20 cellular contexts compared by ENCODE assay signal in genomic region chr7:66279912-66280311, GRCh38.
A peak's percentile ranks its signal among the peaks of the same experiment; 100 is the strongest.
DNase-seq lines count a peak whose midpoint lies in the region; ATAC-seq, FAIRE-seq and TF ChIP-seq lines count a peak whose summit lies in the region.
"Had no signal": no experiment of that assay in that cellular context is flagged by ENCODE, and none has a peak within 500 bp of the region (broad histone marks: within the 10 kb centered on the region; RNA-seq: fewer than 3 reads in every experiment).

No MANE protein-coding gene starts in this region.

- peaks cover 0 to 9% of the 10 kb centered on the region in 2 experiments; a peak in 1 of 4 replicates for H3K79me2 ChIP-seq in H1 (ENCODE audit: control insufficient read depth in 1 of 2, insufficient read depth in 2 of 2, low read length in 2 of 2)
- peaks cover 84% of the 10 kb centered on the region for H3K79me2 ChIP-seq in smooth muscle cell (ENCODE audit: low read depth)

- TF ChIP-seq CTCF in H1 (IDR thresholded peaks at IDR 0.05; ENCODE audit: control extremely low read depth in 1 of 3, insufficient read depth in 1 of 3, low read depth in 1 of 3, low read length in 3 of 3) (no peak), smooth muscle cell (IDR thresholded peaks at IDR 0.05; ENCODE audit: borderline replicate concordance, insufficient read depth, poor library complexity, severe bottlenecking) (no peak)
- TF ChIP-seq CTCF in activated CD8-positive, alpha-beta T cell treated with anti-CD3 and anti-CD28 coated beads for 36 hours (IDR thresholded peaks at IDR 0.05), result no peak

- no peak for TF ChIP-seq RAD21 in H1 (IDR thresholded peaks at IDR 0.05 in 1 of 2, conservative IDR thresholded peaks at IDR 0.05 in 1 of 2; ENCODE audit: low read depth in 2 of 2, low read length in 2 of 2)

- H3K4me1 ChIP-seq in H1 (replicated peaks in 1 of 4; ENCODE audit: control insufficient read depth in 3 of 4, insufficient read depth in 4 of 4, low read length in 3 of 4) (no peaks in the 10 kb centered on the region), neuronal stem cell (ENCODE audit: control insufficient read depth in 2 of 2, insufficient read depth in 1 of 2, low read depth in 1 of 2, low read length in 2 of 2) (peaks cover 0 to 4% of the 10 kb centered on the region in 2 donors), smooth muscle cell (ENCODE audit: low read depth) (peaks cover 26% of the 10 kb centered on the region)
- H3K4me1 ChIP-seq: BLaER1 had no signal

- whole genome bisulfite sequencing in H1 (ENCODE audit: extremely low coverage in 1 of 2, insufficient coverage in 1 of 2, insufficient read length in 1 of 2, insufficient replicate concordance in 2 of 2, low coverage in 1 of 2, low lambda C conversion rate in 2 of 2, missing lambda C conversion rate in 1 of 2), 2 experiments, result 85% methylated on average over 7 of the region's 7 CpGs; no CpG with 5 or more reads in 1 of the 2 experiments
- no CpG with 5 or more reads among the region's 7 CpGs for WGBS in neuronal stem cell (ENCODE audit: extremely low coverage in 2 of 2, insufficient read length in 2 of 2, insufficient replicate concordance in 1 of 2), 2 donors
- WGBS in smooth muscle cell (ENCODE audit: low lambda C conversion rate), result 95% methylated on average over 7 of the region's 7 CpGs

- H2BK120ac ChIP-seq in H1 (replicated peaks; ENCODE audit: low read depth, low read length) (no peak overlapping the region), neuronal stem cell (ENCODE audit: low read depth, low read length) (no peak overlapping the region)

- H3K14ac ChIP-seq in H1 (ENCODE audit: insufficient read length) (no peak overlapping the region), neuronal stem cell (ENCODE audit: low read length) (no peak overlapping the region)

- intact Hi-C loops in activated CD8-positive, alpha-beta T cell treated with anti-CD3 and anti-CD28 coated beads for 36 hours (cut with micrococcal nuclease), result no loop called here

- POLR2A ChIA-PET in H1 (lab: Charles Lee; ENCODE audit: partially characterized antibody), result no interaction called here
- POLR2A ChIA-PET in HEK293T (lab: Yijun Ruan, JAX), result no interaction called here
- POLR2A ChIA-PET in activated CD8-positive, alpha-beta T cell treated with anti-CD3 and anti-CD28 coated beads for 36 hours (lab: Charles Lee), result no interaction called here

- H4K8ac ChIP-seq in H1 (ENCODE audit: extremely low read depth, insufficient read depth, low read length), result no peak overlapping the region
- no peak overlapping the region for H4K8ac ChIP-seq in neuronal stem cell (ENCODE audit: low read depth, low read length)

- no peak for TF ChIP-seq EP300 in H1 (IDR thresholded peaks at IDR 0.05; ENCODE audit: borderline replicate concordance in 1 of 2, low read depth in 2 of 2, low read length in 2 of 2)

- H2BK5ac ChIP-seq in H1 (ENCODE audit: low read depth, low read length), result no peak overlapping the region
- no peak overlapping the region for H2BK5ac ChIP-seq in neuronal stem cell (ENCODE audit: low read length)

- H3K4me2 ChIP-seq in H1 (ENCODE audit: insufficient read depth in 1 of 2, low read depth in 2 of 2, low read length in 2 of 2), result no peak overlapping the region
- H3K4me2 ChIP-seq in neuronal stem cell (ENCODE audit: insufficient read depth, low read length, poor library complexity, severe bottlenecking), result no peak overlapping the region
- no peak overlapping the region for H3K4me2 ChIP-seq in smooth muscle cell
- H3K4me2 ChIP-seq: A549, BLaER1, GM23338 had no signal

- H3K4me1 Mint-ChIP-seq in activated CD8-positive, alpha-beta T cell treated with anti-CD3 and anti-CD28 coated beads for 36 hours (ENCODE audit: low read depth), result peaks cover 3% of the 10 kb centered on the region
- H3K4me1 Mint-ChIP-seq: CD4-positive, alpha-beta memory T cell had no signal

- H3K4ac ChIP-seq in H1 (replicated peaks; ENCODE audit: insufficient read length, low read depth, low read length) (no peak overlapping the region), neuronal stem cell (ENCODE audit: low read length) (no peak overlapping the region)

- H3K4me3 ChIP-seq in H1 (ENCODE audit: extremely low read depth in 1 of 4, insufficient read depth in 2 of 4, low read depth in 3 of 4, low read length in 4 of 4), result no peak overlapping the region
- no peak overlapping the region for H3K4me3 ChIP-seq in neuronal stem cell (ENCODE audit: low read length in 2 of 2)
- H3K4me3 ChIP-seq in smooth muscle cell, result no peak overlapping the region
- H3K4me3 ChIP-seq: A549, BLaER1, GM23338 had no signal

- H3K27ac ChIP-seq in H1 (ENCODE audit: low read depth, low read length) (no peak overlapping the region), neuronal stem cell (replicated peaks; ENCODE audit: low read length) (no peak overlapping the region), smooth muscle cell (ENCODE audit: low read depth) (peak overlapping the region; percentile 93)
- H3K27ac ChIP-seq: 22Rv1, A549, BLaER1 had no signal

- H3K36me3 Mint-ChIP-seq in activated CD8-positive, alpha-beta T cell treated with anti-CD3 and anti-CD28 coated beads for 36 hours (ENCODE audit: low read depth), result no peaks in the 10 kb centered on the region
- H3K36me3 Mint-ChIP-seq: CD14-positive monocyte; CD4-positive, alpha-beta memory T cell had no signal

- H3K18ac ChIP-seq in H1 (ENCODE audit: extremely low read depth, low read length) (no peak overlapping the region), neuronal stem cell (ENCODE audit: low read length) (peak overlapping the region; percentile 83)

- H3K9ac ChIP-seq in H1 (replicated peaks in 1 of 4; ENCODE audit: extremely low read depth in 1 of 4, low read depth in 3 of 4, low read length in 3 of 4), result no peak overlapping the region
- H3K9ac ChIP-seq in neuronal stem cell (ENCODE audit: low read depth, low read length, poor library complexity), result no peak overlapping the region
- no peak overlapping the region for H3K9ac ChIP-seq in smooth muscle cell (ENCODE audit: low read depth)
- H3K9ac ChIP-seq: BLaER1 had no signal

- no peaks in the 10 kb centered on the region for H3K27me3 Mint-ChIP-seq in activated CD8-positive, alpha-beta T cell treated with anti-CD3 and anti-CD28 coated beads for 36 hours

- H2AK5ac ChIP-seq in H1 (ENCODE audit: low read depth, low read length), result no peak overlapping the region
- no peak overlapping the region for H2AK5ac ChIP-seq in neuronal stem cell (ENCODE audit: low read depth, low read length)

- TF ChIP-seq POLR2A in H1 (IDR thresholded peaks at IDR 0.05; ENCODE audit: control extremely low read depth in 1 of 2, low read depth in 2 of 2, low read length in 2 of 2), result no peak

- H3K27ac Mint-ChIP-seq in activated CD8-positive, alpha-beta T cell treated with anti-CD3 and anti-CD28 coated beads for 36 hours, result no peak overlapping the region
- H3K27ac Mint-ChIP-seq: CD14-positive monocyte; CD4-positive, alpha-beta memory T cell; GM23338; H9 had no signal

- H3K23ac ChIP-seq in H1 (ENCODE audit: insufficient read length) (no peak overlapping the region), neuronal stem cell (ENCODE audit: low read depth, low read length, poor library complexity) (no peak overlapping the region)

- H4K20me1 ChIP-seq in H1 (replicated peaks in 1 of 2; ENCODE audit: control insufficient read depth in 1 of 2, insufficient read depth in 2 of 2, low read length in 2 of 2), result no peaks in the 10 kb centered on the region
- peaks cover 21% of the 10 kb centered on the region for H4K20me1 ChIP-seq in smooth muscle cell (ENCODE audit: low read depth)
- H4K20me1 ChIP-seq: BLaER1 had no signal

- H2BK20ac ChIP-seq in H1 (ENCODE audit: low read length), result no peak overlapping the region

- H3K36me3 ChIP-seq in H1 (ENCODE audit: control insufficient read depth in 2 of 4, insufficient read depth in 4 of 4, low read length in 3 of 4), result no peaks in the 10 kb centered on the region
- H3K36me3 ChIP-seq in neuronal stem cell (replicated peaks in 1 of 2; ENCODE audit: control insufficient read depth in 2 of 2, insufficient read depth in 2 of 2, low read length in 2 of 2), result peaks cover 0 to 4% of the 10 kb centered on the region in 2 donors
- H3K36me3 ChIP-seq in smooth muscle cell (ENCODE audit: low read depth), result no peaks in the 10 kb centered on the region
- H3K36me3 ChIP-seq: BLaER1 had no signal

- no peaks in the 10 kb centered on the region for H3K9me3 Mint-ChIP-seq in activated CD8-positive, alpha-beta T cell treated with anti-CD3 and anti-CD28 coated beads for 36 hours
- H3K9me3 Mint-ChIP-seq: CD14-positive monocyte; CD4-positive, alpha-beta memory T cell; GM23338; H9 had no signal

- H4K91ac ChIP-seq in H1 (replicated peaks; ENCODE audit: insufficient read length, low read length), result no peak overlapping the region
- H4K91ac ChIP-seq in neuronal stem cell (ENCODE audit: low read depth, low read length, poor library complexity), result no peak overlapping the region

- DNase-seq in NCI-H82 (lab: John Stamatoyannopoulos, UW), result peak; percentile 2
- DNase-seq in NCI-H82 treated with DMSO at 0.1 percent for 48 hours (lab: John Stamatoyannopoulos, UW; ENCODE audit: unreplicated experiment), result no peak
- no peak for DNase-seq in H1 (ENCODE audit: low read depth in 1 of 2, low spot score in 2 of 2)
- no peak for DNase-seq in neuronal stem cell (ENCODE audit: low spot score)
- DNase-seq in smooth muscle cell (lab: John Stamatoyannopoulos, UW; ENCODE audit: unreplicated experiment), result no peak
- no peak for DNase-seq in NCI-H446 treated with DMSO at 0.1 percent for 48 hours (lab: John Stamatoyannopoulos, UW)
- DNase-seq in HEK293T (ENCODE audit: extremely low spot score), result no peak
- DNase-seq in activated CD8-positive, alpha-beta T cell treated with anti-CD3 and anti-CD28 coated beads for 36 hours, result no peak
- DNase-seq: CD4-positive, alpha-beta memory T cell; DMS153; DMS79; GDM1; H9 had no signal

- H3K79me1 ChIP-seq in H1 (ENCODE audit: low read depth, low read length), result no peaks in the 10 kb centered on the region
- H3K79me1 ChIP-seq in neuronal stem cell (ENCODE audit: low read depth, low read length), result no peaks in the 10 kb centered on the region

- H3K9me3 ChIP-seq in H1 (ENCODE audit: insufficient read depth in 2 of 2, low read depth in 1 of 2, low read length in 1 of 2) (no peaks in the 10 kb centered on the region), neuronal stem cell (replicated peaks in 1 of 2; ENCODE audit: control insufficient read depth in 2 of 2, insufficient read depth in 1 of 2, low read depth in 1 of 2, low read length in 2 of 2) (no peaks in the 10 kb centered on the region), smooth muscle cell (replicated peaks; ENCODE audit: low read depth) (no peaks in the 10 kb centered on the region)
- H3K9me3 ChIP-seq: A549, BLaER1 had no signal

- H2BK15ac ChIP-seq in H1 (ENCODE audit: low read length) (peak overlapping the region; percentile 46; the same call in 1 of the 2 replicates), neuronal stem cell (ENCODE audit: low read length) (no peak overlapping the region)

- H3K23me2 ChIP-seq in H1 (ENCODE audit: low read depth, low read length), result no peaks in the 10 kb centered on the region

- CTCF ChIA-PET in H1 (lab: Charles Lee; ENCODE audit: partially characterized antibody), result no interaction called here
- CTCF ChIA-PET in HEK293T (lab: Yijun Ruan, JAX), result interaction anchor here (0.5 kb wide), 1 partner anchor 761 kb away, joined by 3 read pairs; no protein-coding TSS in a partner anchor
- CTCF ChIA-PET in activated CD8-positive, alpha-beta T cell treated with anti-CD3 and anti-CD28 coated beads for 36 hours (lab: Charles Lee), result interaction anchor here (1.2 kb wide), 1 partner anchor 82 kb away, joined by 3 read pairs; no protein-coding TSS in a partner anchor

- no peak for ATAC-seq in activated CD8-positive, alpha-beta T cell treated with anti-CD3 and anti-CD28 coated beads for 36 hours
- ATAC-seq: A549, GM23338 had no signal

- H3K56ac ChIP-seq in H1 (replicated peaks; ENCODE audit: insufficient read length, low read depth, low read length), result no peak overlapping the region

- H3K27me3 ChIP-seq in H1 (replicated peaks in 1 of 4; ENCODE audit: control insufficient read depth in 3 of 4, extremely low read depth in 1 of 4, insufficient read depth in 3 of 4, low read length in 3 of 4) (no peaks in the 10 kb centered on the region), neuronal stem cell (ENCODE audit: control insufficient read depth in 3 of 3, insufficient read depth in 3 of 3, low read depth in 1 of 3, low read length in 3 of 3) (no peaks in the 10 kb centered on the region), smooth muscle cell (ENCODE audit: low read depth) (no peaks in the 10 kb centered on the region)
- H3K27me3 ChIP-seq: BLaER1 had no signal

- H3K4me3 Mint-ChIP-seq in activated CD8-positive, alpha-beta T cell treated with anti-CD3 and anti-CD28 coated beads for 36 hours, result no peak overlapping the region
- H3K4me3 Mint-ChIP-seq: CD14-positive monocyte; CD4-positive, alpha-beta memory T cell; GM23338; H9 had no signal

- FAIRE-seq in H1 (lab: Jason Lieb, UNC), result no peak
- FAIRE-seq: A549, GM12892, GM18507 had no signal

- H4K5ac ChIP-seq in H1 (ENCODE audit: insufficient read length, low read depth, low read length), result no peak overlapping the region

- H2BK12ac ChIP-seq in H1 (ENCODE audit: low read depth, low read length), result no peak overlapping the region
- no peak overlapping the region for H2BK12ac ChIP-seq in neuronal stem cell (ENCODE audit: low read length)

- H3F3A ChIP-seq in smooth muscle cell (ENCODE audit: low read depth), result peaks cover 45% of the 10 kb centered on the region

- H2AFZ ChIP-seq in H1 (ENCODE audit: low read length), result no peak overlapping the region
- no peak overlapping the region for H2AFZ ChIP-seq in neuronal stem cell (ENCODE audit: low read length)
- H2AFZ ChIP-seq in smooth muscle cell (ENCODE audit: low read depth), result no peak overlapping the region
- H2AFZ ChIP-seq: GM23338 had no signal
